ENCODE assay signal across 20 cellular contexts in the genomic region with DNA sequence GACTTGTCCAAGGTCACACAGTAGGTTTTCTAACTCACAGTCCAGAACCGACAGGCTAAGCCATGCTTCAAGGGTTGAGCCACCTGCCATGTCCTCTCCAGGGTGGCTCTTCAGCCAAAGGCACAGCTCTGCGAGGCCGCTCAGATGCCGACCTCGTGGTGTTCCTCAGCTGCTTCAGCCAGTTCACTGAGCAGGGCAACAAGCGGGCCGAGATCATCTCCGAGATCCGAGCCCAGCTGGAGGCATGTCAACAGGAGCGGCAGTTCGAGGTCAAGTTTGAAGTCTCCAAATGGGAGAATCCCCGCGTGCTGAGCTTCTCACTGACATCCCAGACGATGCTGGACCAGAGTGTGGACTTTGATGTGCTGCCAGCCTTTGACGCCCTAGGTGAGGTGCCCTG. TPM values are rescaled to one million over a fixed set of nuclear protein-coding genes. Genes with fewer than 3 reads are reported as not detected.
A peak's percentile ranks its signal among the peaks of the same experiment; 100 is the strongest.
DNase-seq lines count a peak whose midpoint lies in the region; ATAC-seq and TF ChIP-seq lines count a peak whose summit lies in the region.
"Had no signal": no experiment of that assay in that cellular context is flagged by ENCODE, and none has a peak within 500 bp of the region (broad histone marks: within the 10 kb centered on the region; RNA-seq: fewer than 3 reads in every experiment).

No MANE protein-coding gene starts in this region.

- peaks cover 0 to 3% (median 0%) of the 10 kb centered on the region in 7 donors for H3K27me3 ChIP-seq in heart right ventricle
- H3K27me3 ChIP-seq: BLaER1 treated with 17β-estradiol and CSF1 and Interleukin-3, amounts not matched to agents 10 nM and 100 nM had no signal

- H3K36me3 Mint-ChIP-seq in activated CD8-positive, alpha-beta T cell treated with anti-CD3 and anti-CD28 coated beads, Interleukin-2, amount 10 ng/mL, durations not matched to agents 7 days and 5 days (ENCODE audit: low read depth) = peaks cover 95% of the 10 kb centered on the region
- peaks cover 37% of the 10 kb centered on the region for H3K36me3 Mint-ChIP-seq in activated CD8-positive, alpha-beta T cell treated with anti-CD3 and anti-CD28 coated beads for 36 hours (ENCODE audit: low read depth)
- H3K36me3 Mint-ChIP-seq in stimulated activated effector memory CD8-positive, alpha-beta T cell treated with anti-CD3 and anti-CD28 coated beads, Interleukin-12 subunit alpha, Interleukin-12 subunit beta, amount 100 ng/mL, for 72 hours = peaks cover 14% of the 10 kb centered on the region

- POLR2A ChIA-PET in activated CD8-positive, alpha-beta T cell treated with anti-CD3 and anti-CD28 coated beads, Interleukin-2, amount 10 ng/mL, durations not matched to agents 7 days and 5 days (lab: Charles Lee) = interaction anchor here (3.7 kb wide), 1 partner anchor 13 kb away, joined by 13 read pairs; a partner anchor contains a TSS
- POLR2A ChIA-PET in activated CD8-positive, alpha-beta T cell treated with anti-CD3 and anti-CD28 coated beads for 36 hours (lab: Charles Lee) = interaction anchor here (1.1 to 5.6 kb wide), 2 partner anchors 9 to 13 kb away, joined by 3 to 32 read pairs; a partner anchor contains a TSS

- peaks cover 0 to 100% (median 44%) of the 10 kb centered on the region in 9 donors for H3K36me3 ChIP-seq in heart right ventricle

- H3K9me3 Mint-ChIP-seq in activated CD8-positive, alpha-beta T cell treated with anti-CD3 and anti-CD28 coated beads, Interleukin-2, amount 10 ng/mL, durations not matched to agents 7 days and 5 days (ENCODE audit: insufficient read depth) = no peaks in the 10 kb centered on the region
- H3K9me3 Mint-ChIP-seq in activated CD8-positive, alpha-beta T cell treated with anti-CD3 and anti-CD28 coated beads for 36 hours = no peaks in the 10 kb centered on the region
- peaks cover 3% of the 10 kb centered on the region for H3K9me3 Mint-ChIP-seq in stimulated activated effector memory CD8-positive, alpha-beta T cell treated with anti-CD3 and anti-CD28 coated beads, Interleukin-12 subunit alpha, Interleukin-12 subunit beta, amount 100 ng/mL, for 72 hours
- H3K9me3 Mint-ChIP-seq: CD4-positive, alpha-beta T cell; CD8-positive, alpha-beta T cell had no signal

- H3K4me1 ChIP-seq in heart right ventricle = peaks cover 0 to 2% (median 0%) of the 10 kb centered on the region in 9 donors
- H3K4me1 ChIP-seq: A549, Caco-2 had no signal

- DNase-seq in activated CD8-positive, alpha-beta T cell treated with anti-CD3 and anti-CD28 coated beads, Interleukin-2, amount 10 ng/mL, durations not matched to agents 7 days and 5 days = no peak
- DNase-seq in activated CD8-positive, alpha-beta T cell treated with anti-CD3 and anti-CD28 coated beads for 36 hours = no peak
- peak; percentile 58 for DNase-seq in cardiac septum (ENCODE audit: low spot score)
- no peak for DNase-seq in heart right ventricle
- peak; percentile 71 for DNase-seq in mesenteric fat pad (ENCODE audit: low spot score)
- DNase-seq in posterior vena cava (ENCODE audit: low spot score) = peak; percentile 46
- no peak for DNase-seq in stimulated activated effector memory CD8-positive, alpha-beta T cell treated with anti-CD3 and anti-CD28 coated beads, Interleukin-12 subunit alpha, Interleukin-12 subunit beta, amount 100 ng/mL, for 72 hours (ENCODE audit: low spot score in 2 of 2)
- DNase-seq in OCI-M1 (lab: John Stamatoyannopoulos, UW) = no peak
- DNase-seq: AML-193; Caco-2; Calu3; CD4-positive, alpha-beta T cell; CD8-positive, alpha-beta T cell; DMS79 treated with DMSO at 0.1 percent for 48 hours; GF-D8 had no signal

- no peak overlapping the region for H3K27ac ChIP-seq in heart right ventricle
- H3K27ac ChIP-seq: 22Rv1; A549; BLaER1 treated with 17β-estradiol and CSF1 and Interleukin-3, amounts not matched to agents 10 nM and 100 nM; C4-2B had no signal

- peaks cover 9% of the 10 kb centered on the region for H3K4me1 Mint-ChIP-seq in activated CD8-positive, alpha-beta T cell treated with anti-CD3 and anti-CD28 coated beads, Interleukin-2, amount 10 ng/mL, durations not matched to agents 7 days and 5 days (ENCODE audit: low read depth)
- H3K4me1 Mint-ChIP-seq in activated CD8-positive, alpha-beta T cell treated with anti-CD3 and anti-CD28 coated beads for 36 hours (ENCODE audit: low read depth) = no peaks in the 10 kb centered on the region
- H3K4me1 Mint-ChIP-seq in stimulated activated effector memory CD8-positive, alpha-beta T cell treated with anti-CD3 and anti-CD28 coated beads, Interleukin-12 subunit alpha, Interleukin-12 subunit beta, amount 100 ng/mL, for 72 hours = no peaks in the 10 kb centered on the region
- H3K4me1 Mint-ChIP-seq: B cell had no signal

- no peaks in the 10 kb centered on the region for H3K27me3 Mint-ChIP-seq in activated CD8-positive, alpha-beta T cell treated with anti-CD3 and anti-CD28 coated beads, Interleukin-2, amount 10 ng/mL, durations not matched to agents 7 days and 5 days (ENCODE audit: low read depth)
- H3K27me3 Mint-ChIP-seq in activated CD8-positive, alpha-beta T cell treated with anti-CD3 and anti-CD28 coated beads for 36 hours = no peaks in the 10 kb centered on the region
- H3K27me3 Mint-ChIP-seq: B cell; CD4-positive, alpha-beta T cell had no signal

- TF ChIP-seq CTCF in activated CD8-positive, alpha-beta T cell treated with anti-CD3 and anti-CD28 coated beads for 36 hours (IDR thresholded peaks at IDR 0.05) = no peak
- TF ChIP-seq CTCF in heart right ventricle (IDR thresholded peaks at IDR 0.05) = no peak

- no peak overlapping the region for H3K4me3 ChIP-seq in heart right ventricle
- H3K4me3 ChIP-seq: A549; BLaER1 treated with 17β-estradiol and CSF1 and Interleukin-3, amounts not matched to agents 10 nM and 100 nM had no signal

- 93% methylated on average over 15 of the region's 15 CpGs for WGBS in heart right ventricle, 2 donors

- CTCF ChIA-PET in activated CD8-positive, alpha-beta T cell treated with anti-CD3 and anti-CD28 coated beads, Interleukin-2, amount 10 ng/mL, durations not matched to agents 7 days and 5 days (lab: Charles Lee) = no interaction called here
- CTCF ChIA-PET in activated CD8-positive, alpha-beta T cell treated with anti-CD3 and anti-CD28 coated beads for 36 hours (lab: Charles Lee) = no interaction called here

- no peak overlapping the region for H3K4me3 Mint-ChIP-seq in activated CD8-positive, alpha-beta T cell treated with anti-CD3 and anti-CD28 coated beads, Interleukin-2, amount 10 ng/mL, durations not matched to agents 7 days and 5 days
- H3K4me3 Mint-ChIP-seq in activated CD8-positive, alpha-beta T cell treated with anti-CD3 and anti-CD28 coated beads for 36 hours = no peak overlapping the region
- no peak overlapping the region for H3K4me3 Mint-ChIP-seq in stimulated activated effector memory CD8-positive, alpha-beta T cell treated with anti-CD3 and anti-CD28 coated beads, Interleukin-12 subunit alpha, Interleukin-12 subunit beta, amount 100 ng/mL, for 72 hours
- H3K4me3 Mint-ChIP-seq: B cell; CD4-positive, alpha-beta T cell; CD8-positive, alpha-beta T cell had no signal

- ATAC-seq in activated CD8-positive, alpha-beta T cell treated with anti-CD3 and anti-CD28 coated beads, Interleukin-2, amount 10 ng/mL, durations not matched to agents 7 days and 5 days = no peak
- no peak for ATAC-seq in activated CD8-positive, alpha-beta T cell treated with anti-CD3 and anti-CD28 coated beads for 36 hours
- ATAC-seq in heart right ventricle = no peak
- ATAC-seq in stimulated activated effector memory CD8-positive, alpha-beta T cell treated with anti-CD3 and anti-CD28 coated beads, Interleukin-12 subunit alpha, Interleukin-12 subunit beta, amount 100 ng/mL, for 72 hours = no peak
- ATAC-seq: A549; CD8-positive, alpha-beta T cell had no signal

- no peaks in the 10 kb centered on the region for H3K9me3 ChIP-seq in heart right ventricle
- H3K9me3 ChIP-seq: A549, Caco-2 had no signal

- H3K27ac Mint-ChIP-seq in activated CD8-positive, alpha-beta T cell treated with anti-CD3 and anti-CD28 coated beads, Interleukin-2, amount 10 ng/mL, durations not matched to agents 7 days and 5 days = peak overlapping the region; percentile 26
- H3K27ac Mint-ChIP-seq in activated CD8-positive, alpha-beta T cell treated with anti-CD3 and anti-CD28 coated beads for 36 hours = no peak overlapping the region
- H3K27ac Mint-ChIP-seq in stimulated activated effector memory CD8-positive, alpha-beta T cell treated with anti-CD3 and anti-CD28 coated beads, Interleukin-12 subunit alpha, Interleukin-12 subunit beta, amount 100 ng/mL, for 72 hours = no peak overlapping the region
- H3K27ac Mint-ChIP-seq: B cell; CD4-positive, alpha-beta T cell; CD8-positive, alpha-beta T cell had no signal

- intact Hi-C loops in activated CD8-positive, alpha-beta T cell treated with anti-CD3 and anti-CD28 coated beads for 36 hours (cut with micrococcal nuclease) = no loop called here
- intact Hi-C loops in cardiac septum (cut with DNase I) = no loop called here
- intact Hi-C loops in heart right ventricle (cut with DNase I) = no loop called here
- intact Hi-C loops in posterior vena cava (cut with DNase I) = no loop called here

RNA-seq across cellular contexts. Expression of a gene that starts 12.7 kb away (rescaled TPM):
- total RNA-seq in activated CD8-positive, alpha-beta T cell treated with anti-CD3 and anti-CD28 coated beads, Interleukin-2, amount 10 ng/mL, durations not matched to agents 7 days and 5 days = 100 to 1,000 TPM; 237 to 242 TPM
- 100 to 1,000 TPM in 1 of 2 experiments, 10 to 100 TPM in 1; 95.7 to 104 TPM for total RNA-seq in activated CD8-positive, alpha-beta T cell treated with anti-CD3 and anti-CD28 coated beads for 36 hours
- 6.4 TPM for total RNA-seq in cardiac septum
- 10 to 100 TPM in 4 of 10 donors, 1 to 10 TPM in 6; 5.3 to 24.2 (median 9.4) TPM for total RNA-seq in heart right ventricle
- polyA plus RNA-seq in heart right ventricle = 1 to 10 TPM; 3.3 to 6.8 TPM
- total RNA-seq in mesenteric fat pad = 36.6 TPM
- total RNA-seq in posterior vena cava = 10 to 100 TPM; 12.5 to 17.7 TPM

RNA-seq across cellular contexts. Expression of a gene that starts 27.4 kb away (rescaled TPM):
- 100 to 1,000 TPM; 199 to 202 TPM for total RNA-seq in activated CD8-positive, alpha-beta T cell treated with anti-CD3 and anti-CD28 coated beads, Interleukin-2, amount 10 ng/mL, durations not matched to agents 7 days and 5 days
- 10 to 100 TPM; 21.4 to 22.2 TPM for total RNA-seq in activated CD8-positive, alpha-beta T cell treated with anti-CD3 and anti-CD28 coated beads for 36 hours
- total RNA-seq in cardiac septum = 6.4 TPM
- 10 to 100 TPM in 5 of 10 donors, 1 to 10 TPM in 5; 5.9 to 28.0 (median 10.5) TPM for total RNA-seq in heart right ventricle
- polyA plus RNA-seq in heart right ventricle = 1 to 10 TPM; 3.0 to 5.2 TPM
- 34.7 TPM for total RNA-seq in mesenteric fat pad
- 10 to 100 TPM; 11.3 to 21.1 TPM for total RNA-seq in posterior vena cava

RNA-seq across cellular contexts. Expression of a gene that starts 58.9 kb away (rescaled TPM):
- total RNA-seq in activated CD8-positive, alpha-beta T cell treated with anti-CD3 and anti-CD28 coated beads, Interleukin-2, amount 10 ng/mL, durations not matched to agents 7 days and 5 days = 100 to 1,000 TPM; 143 to 146 TPM
- 10 to 100 TPM; 22.7 to 26.8 TPM for total RNA-seq in activated CD8-positive, alpha-beta T cell treated with anti-CD3 and anti-CD28 coated beads for 36 hours
- total RNA-seq in cardiac septum = 4.0 TPM
- 10 to 100 TPM in 4 of 10 donors, 1 to 10 TPM in 6; 4.1 to 20.3 (median 7.2) TPM for total RNA-seq in heart right ventricle
- polyA plus RNA-seq in heart right ventricle = 1 to 10 TPM; 5.4 to 6.5 TPM
- total RNA-seq in mesenteric fat pad = 53.4 TPM
- 10 to 100 TPM; 10.1 to 17.3 TPM for total RNA-seq in posterior vena cava

Comparison
In these comparisons a context has a peak if more than half of its experiments do, and no peak if none do; other contexts are left out.
1. DNase-seq: peak in cardiac septum (single experiment), mesenteric fat pad (single experiment) and posterior vena cava (single experiment); none in activated CD8-positive, alpha-beta T cell treated with anti-CD3 and anti-CD28 coated beads, Interleukin-2, amount 10 ng/mL, durations not matched to agents 7 days and 5 days (single experiment), activated CD8-positive, alpha-beta T cell treated with anti-CD3 and anti-CD28 coated beads for 36 hours (single experiment), heart right ventricle (0 of 2), stimulated activated effector memory CD8-positive, alpha-beta T cell treated with anti-CD3 and anti-CD28 coated beads, Interleukin-12 subunit alpha, Interleukin-12 subunit beta, amount 100 ng/mL, for 72 hours (0 of 2) and OCI-M1 (single experiment).